In genomic region chr17:32541640-32542039, GRCh38 we compare ENCODE assay signal across 15 cellular contexts. TPM values are rescaled to one million over a fixed set of nuclear protein-coding genes. Genes with fewer than 3 reads are reported as not detected.
DNase-seq lines count a peak whose midpoint lies in the region; ATAC-seq and TF ChIP-seq lines count a peak whose summit lies in the region.
"Had no signal": no experiment of that assay in that cellular context is flagged by ENCODE, and none has a peak within 500 bp of the region (broad histone marks: within the 10 kb centered on the region; RNA-seq: fewer than 3 reads in every experiment).

No MANE protein-coding gene starts in this region.

- ATAC-seq in activated naive CD8-positive, alpha-beta T cell treated with anti-CD3 and anti-CD28 coated beads, Interleukin-2, amount 10 ng/mL, durations not matched to agents 7 days and 5 days (ENCODE audit: low read depth): no peak
- no peak for ATAC-seq in activated naive CD8-positive, alpha-beta T cell treated with anti-CD3 and anti-CD28 coated beads, Interleukin-2, amount 50 U/mL, for 24 hours
- ATAC-seq in esophagus mucosa: peak; percentile 15
- ATAC-seq: CD8-positive, alpha-beta T cell had no signal

- no peaks in the 10 kb centered on the region for H3K9me3 Mint-ChIP-seq in activated naive CD8-positive, alpha-beta T cell treated with anti-CD3 and anti-CD28 coated beads, Interleukin-2, amount 10 ng/mL, durations not matched to agents 7 days and 5 days
- H3K9me3 Mint-ChIP-seq in activated naive CD8-positive, alpha-beta T cell treated with anti-CD3 and anti-CD28 coated beads, Interleukin-2, amount 50 U/mL, for 24 hours: peaks cover 3% of the 10 kb centered on the region
- peaks cover 8% of the 10 kb centered on the region for H3K9me3 Mint-ChIP-seq in neural crest cell
- H3K9me3 Mint-ChIP-seq in mesothelial cell of epicardium: peaks cover 9% of the 10 kb centered on the region
- H3K9me3 Mint-ChIP-seq: CD8-positive, alpha-beta T cell; HFFc6 had no signal

- POLR2A ChIA-PET in activated naive CD8-positive, alpha-beta T cell treated with anti-CD3 and anti-CD28 coated beads, Interleukin-2, amount 10 ng/mL, durations not matched to agents 7 days and 5 days (lab: Charles Lee): no interaction called here

- no peak overlapping the region for H3K4me3 Mint-ChIP-seq in activated naive CD8-positive, alpha-beta T cell treated with anti-CD3 and anti-CD28 coated beads, Interleukin-2, amount 10 ng/mL, durations not matched to agents 7 days and 5 days
- H3K4me3 Mint-ChIP-seq in activated naive CD8-positive, alpha-beta T cell treated with anti-CD3 and anti-CD28 coated beads, Interleukin-2, amount 50 U/mL, for 24 hours: no peak overlapping the region
- H3K4me3 Mint-ChIP-seq in neural crest cell (no peak overlapping the region), mesothelial cell of epicardium (no peak overlapping the region)
- H3K4me3 Mint-ChIP-seq: CD14-positive monocyte; CD8-positive, alpha-beta T cell; HFFc6 had no signal

- H3K36me3 Mint-ChIP-seq in activated naive CD8-positive, alpha-beta T cell treated with anti-CD3 and anti-CD28 coated beads, Interleukin-2, amount 10 ng/mL, durations not matched to agents 7 days and 5 days: peaks cover 2% of the 10 kb centered on the region
- no peaks in the 10 kb centered on the region for H3K36me3 Mint-ChIP-seq in activated naive CD8-positive, alpha-beta T cell treated with anti-CD3 and anti-CD28 coated beads, Interleukin-2, amount 50 U/mL, for 24 hours (ENCODE audit: low read depth)
- H3K36me3 Mint-ChIP-seq in neural crest cell (ENCODE audit: low read depth) (peaks cover 6% of the 10 kb centered on the region), mesothelial cell of epicardium (peaks cover 10% of the 10 kb centered on the region)
- H3K36me3 Mint-ChIP-seq: CD14-positive monocyte; CD8-positive, alpha-beta T cell had no signal

- peaks cover 4% of the 10 kb centered on the region for H3K27me3 Mint-ChIP-seq in activated naive CD8-positive, alpha-beta T cell treated with anti-CD3 and anti-CD28 coated beads, Interleukin-2, amount 10 ng/mL, durations not matched to agents 7 days and 5 days
- H3K27me3 Mint-ChIP-seq in activated naive CD8-positive, alpha-beta T cell treated with anti-CD3 and anti-CD28 coated beads, Interleukin-2, amount 50 U/mL, for 24 hours: no peaks in the 10 kb centered on the region
- H3K27me3 Mint-ChIP-seq in neural crest cell (ENCODE audit: low read depth): no peaks in the 10 kb centered on the region
- H3K27me3 Mint-ChIP-seq in mesothelial cell of epicardium (ENCODE audit: low read depth): no peaks in the 10 kb centered on the region

- peak overlapping the region; percentile 21 for H3K27ac Mint-ChIP-seq in activated naive CD8-positive, alpha-beta T cell treated with anti-CD3 and anti-CD28 coated beads, Interleukin-2, amount 10 ng/mL, durations not matched to agents 7 days and 5 days
- H3K27ac Mint-ChIP-seq in activated naive CD8-positive, alpha-beta T cell treated with anti-CD3 and anti-CD28 coated beads, Interleukin-2, amount 50 U/mL, for 24 hours: no peak overlapping the region
- H3K27ac Mint-ChIP-seq in neural crest cell (ENCODE audit: unreplicated experiment) (peak overlapping the region; percentile 87), mesothelial cell of epicardium (no peak overlapping the region)
- H3K27ac Mint-ChIP-seq: CD14-positive monocyte; CD8-positive, alpha-beta T cell; HFFc6 had no signal

- peaks cover 1% of the 10 kb centered on the region for H3K4me1 Mint-ChIP-seq in activated naive CD8-positive, alpha-beta T cell treated with anti-CD3 and anti-CD28 coated beads, Interleukin-2, amount 10 ng/mL, durations not matched to agents 7 days and 5 days
- H3K4me1 Mint-ChIP-seq in activated naive CD8-positive, alpha-beta T cell treated with anti-CD3 and anti-CD28 coated beads, Interleukin-2, amount 50 U/mL, for 24 hours: no peaks in the 10 kb centered on the region
- H3K4me1 Mint-ChIP-seq in neural crest cell (peaks cover 58% of the 10 kb centered on the region), mesothelial cell of epicardium (no peaks in the 10 kb centered on the region)
- H3K4me1 Mint-ChIP-seq: CD14-positive monocyte had no signal

- no peak for TF ChIP-seq CTCF in neural crest cell (conservative IDR thresholded peaks at IDR 0.05)
- TF ChIP-seq CTCF in mesothelial cell of epicardium (IDR thresholded peaks at IDR 0.05; ENCODE audit: unreplicated experiment): no peak

- DNase-seq in activated naive CD8-positive, alpha-beta T cell treated with anti-CD3 and anti-CD28 coated beads, Interleukin-2, amount 10 ng/mL, durations not matched to agents 7 days and 5 days: no peak
- no peak for DNase-seq in activated naive CD8-positive, alpha-beta T cell treated with anti-CD3 and anti-CD28 coated beads, Interleukin-2, amount 50 U/mL, for 24 hours
- DNase-seq in neural crest cell (ENCODE audit: low read depth, low spot score): no peak
- no peak for DNase-seq in mesothelial cell of epicardium (ENCODE audit: low spot score in 2 of 2, unreplicated experiment in 2 of 2)
- DNase-seq in NCI-H2029 treated with DMSO at 0.1 percent for 48 hours (lab: John Stamatoyannopoulos, UW): no peak
- DNase-seq in T-helper 2 cell: no peak
- no peak for DNase-seq in stimulated activated naive CD4-positive, alpha-beta T cell treated with Interleukin-2 at 50 U/mL for 16 hours (lab: John Stamatoyannopoulos, UW)
- DNase-seq: Caco-2; CD8-positive, alpha-beta T cell; DND-41; GDM1; GOT3; HFFc6 had no signal

RNA-seq across cellular contexts. Expression of gene CDK5R1, which starts 54.8 kb away (rescaled TPM):
- 1 to 10 TPM; 8.1 to 8.4 TPM for total RNA-seq in activated naive CD8-positive, alpha-beta T cell treated with anti-CD3 and anti-CD28 coated beads, Interleukin-2, amount 10 ng/mL, durations not matched to agents 7 days and 5 days
- total RNA-seq in esophagus mucosa (12.6 TPM), neural crest cell (33.6 and 34.1 TPM in 2 replicates), mesothelial cell of epicardium (4.5 to 4.8 TPM (median 4.6 TPM) in 3 replicates)

Comparison
In these comparisons a context has a peak if more than half of its experiments do, and no peak if none do; other contexts are left out.
1. H3K27ac Mint-ChIP-seq: peak in activated naive CD8-positive, alpha-beta T cell treated with anti-CD3 and anti-CD28 coated beads, Interleukin-2, amount 10 ng/mL, durations not matched to agents 7 days and 5 days (single experiment) and neural crest cell (single experiment); none in activated naive CD8-positive, alpha-beta T cell treated with anti-CD3 and anti-CD28 coated beads, Interleukin-2, amount 50 U/mL, for 24 hours (single experiment) and mesothelial cell of epicardium (single experiment).